In the genomic region with DNA sequence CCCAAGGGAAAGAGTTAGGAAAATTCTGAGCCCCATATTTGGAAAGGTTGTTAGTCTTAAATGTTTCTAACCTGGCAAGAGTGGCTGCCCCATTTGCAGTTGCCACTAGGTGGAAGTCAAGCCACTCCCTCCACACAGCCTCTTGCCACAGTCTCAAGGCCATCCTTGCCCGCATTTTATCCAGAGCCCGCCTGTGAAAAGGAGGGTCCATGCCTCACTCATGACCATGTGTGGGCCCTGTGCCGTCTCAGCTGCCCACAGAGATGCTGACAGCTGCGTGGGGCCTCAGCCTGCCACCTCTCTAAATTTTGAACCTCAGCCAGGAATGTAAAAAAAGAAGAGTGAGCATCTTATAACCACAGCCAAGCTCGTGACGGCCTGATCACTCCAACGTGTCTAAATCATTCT, we compare ENCODE assay signal across 8 cellular contexts.
A peak's percentile ranks its signal among the peaks of the same experiment; 100 is the strongest.
DNase-seq lines count a peak whose midpoint lies in the region; ATAC-seq and TF ChIP-seq lines count a peak whose summit lies in the region.

No MANE protein-coding gene starts in this region.

- H3K4me3 ChIP-seq in GM12875 (ENCODE audit: low read depth, low read length) = no peak overlapping the region

- no peaks in the 10 kb centered on the region for H3K4me1 Mint-ChIP-seq in activated T-helper 17 cell treated with anti-CD3 and anti-CD28 coated beads, Interleukin-2, amount 50 U/mL, for 72 hours

- no peak overlapping the region for H3K27ac Mint-ChIP-seq in activated T-helper 17 cell treated with anti-CD3 and anti-CD28 coated beads, Interleukin-2, amount 50 U/mL, for 72 hours

- CTCF ChIA-PET in HEK293T (lab: Yijun Ruan, JAX) = interaction anchor here (0.6 to 3.3 kb wide), 6 partner anchors 8 to 340 kb away, joined by 3 to 18 read pairs (median 4); no protein-coding TSS in a partner anchor

- POLR2A ChIA-PET in HEK293T (lab: Yijun Ruan, JAX) = no interaction called here

- no peak overlapping the region for H3K4me3 Mint-ChIP-seq in activated T-helper 17 cell treated with anti-CD3 and anti-CD28 coated beads, Interleukin-2, amount 50 U/mL, for 72 hours

- no peak overlapping the region for H3K27ac ChIP-seq in 22Rv1

- no peaks in the 10 kb centered on the region for H3K36me3 Mint-ChIP-seq in activated T-helper 17 cell treated with anti-CD3 and anti-CD28 coated beads, Interleukin-2, amount 50 U/mL, for 72 hours (ENCODE audit: low read depth)

- peak; percentile 78 for DNase-seq in HEK293T (ENCODE audit: extremely low spot score)
- DNase-seq in UCSD-AML1 (lab: John Stamatoyannopoulos, UW; ENCODE audit: unreplicated experiment) = peak; percentile 32
- DNase-seq in kidney tubule cell (ENCODE audit: low spot score) = peak; percentile 49
- DNase-seq in stimulated activated CD4-positive, alpha-beta T cell treated with anti-CD3 and anti-CD28 coated beads, Interleukin-4, amount 100 ng/mL, for 4 hours = no peak

- no peaks in the 10 kb centered on the region for H3K9me3 Mint-ChIP-seq in activated T-helper 17 cell treated with anti-CD3 and anti-CD28 coated beads, Interleukin-2, amount 50 U/mL, for 72 hours

- no peaks in the 10 kb centered on the region for H3K27me3 Mint-ChIP-seq in activated T-helper 17 cell treated with anti-CD3 and anti-CD28 coated beads, Interleukin-2, amount 50 U/mL, for 72 hours

- TF ChIP-seq CTCF in 22Rv1 (IDR thresholded peaks at IDR 0.05) (peak; percentile 89), GM12875 (IDR thresholded peaks at IDR 0.05; ENCODE audit: borderline replicate concordance, insufficient read depth, low read depth, low read length) (peak; percentile 56; the same call in 1 of the 2 replicates), LNCAP (IDR thresholded peaks at IDR 0.05) (peak; percentile 57)

- no peak for ATAC-seq in activated T-helper 17 cell treated with anti-CD3 and anti-CD28 coated beads, Interleukin-2, amount 50 U/mL, for 72 hours (replicated peaks)

TF ChIP-seq in HEK293T, 16 proteins besides CTCF, POLR2A, EP300 and RAD21:
- TF ChIP-seq SP1 (IDR thresholded peaks at IDR 0.05) = no peak
- no peak for TF ChIP-seq CTBP1 (IDR thresholded peaks at IDR 0.05; ENCODE audit: borderline replicate concordance)
- no peak for TF ChIP-seq SUZ12 (IDR thresholded peaks at IDR 0.05)
- no peak for TF ChIP-seq ARNT (IDR thresholded peaks at IDR 0.05)
- TF ChIP-seq PKNOX1 (IDR thresholded peaks at IDR 0.05) = no peak
- TF ChIP-seq TARDBP (IDR thresholded peaks at IDR 0.05) = no peak
- TF ChIP-seq LEF1 (IDR thresholded peaks at IDR 0.05; ENCODE audit: borderline replicate concordance) = no peak
- TF ChIP-seq BHLHE40 (IDR thresholded peaks at IDR 0.05; ENCODE audit: borderline replicate concordance) = no peak

Comparison
In these comparisons a context has a peak if more than half of its experiments do, and no peak if none do; other contexts are left out.
1. DNase-seq: peak in HEK293T (single experiment), UCSD-AML1 (single experiment) and kidney tubule cell (single experiment); none in stimulated activated CD4-positive, alpha-beta T cell treated with anti-CD3 and anti-CD28 coated beads, Interleukin-4, amount 100 ng/mL, for 4 hours (0 of 2).
2. Peak in every context shown above with its lines, with median percentiles within 50 percentile points of each other: CTCF ChIP-seq.